In the genomic region with DNA sequence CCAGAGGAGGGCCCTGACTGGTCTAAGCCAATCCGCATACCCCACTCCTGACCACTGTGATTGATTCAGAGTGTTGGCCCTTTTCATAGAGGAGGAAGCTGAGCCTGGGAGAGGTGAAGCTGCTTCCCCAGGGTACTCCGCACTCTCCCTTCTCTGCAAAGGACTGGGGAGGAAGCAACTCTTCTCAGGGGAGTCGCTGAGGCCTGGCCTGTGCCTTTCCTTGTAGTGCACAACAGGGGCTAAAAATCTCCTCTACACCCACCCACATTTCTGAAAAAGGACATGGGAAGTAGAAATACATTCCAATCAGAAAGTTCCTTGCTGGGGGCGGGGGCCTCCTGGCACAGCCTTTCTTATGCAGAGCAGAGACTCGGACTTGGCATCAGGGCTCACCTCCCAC, we compare ENCODE assay signal across 35 cellular contexts. TPM values are rescaled to one million over a fixed set of nuclear protein-coding genes. Genes with fewer than 3 reads are reported as not detected.
"Had no signal": no experiment of that assay in that cellular context is flagged by ENCODE, and none has a peak within 500 bp of the region (broad histone marks: within the 10 kb centered on the region; RNA-seq: fewer than 3 reads in every experiment).

No MANE protein-coding gene starts in this region.

- DNase-seq: activated CD4-positive, alpha-beta T cell treated with anti-CD3 and anti-CD28 coated beads for 36 hours; activated CD4-positive, alpha-beta T cell treated with anti-CD3 and anti-CD28 coated beads, Interleukin-2, amount 10 ng/mL, durations not matched to agents 7 days and 5 days; activated CD4-positive, alpha-beta T cell treated with anti-CD3 and anti-CD28 coated beads, Interleukin-2, amount 50 U/mL, for 48 hours; activated CD8-positive, alpha-beta memory T cell treated with anti-CD3 and anti-CD28 coated beads, Interleukin-2, amount 50 U/mL, for 4 hours; activated gamma-delta T cell treated with Interleukin-2 at 50 U/mL for 16 hours; activated naive CD4-positive, alpha-beta T cell treated with anti-CD3 and anti-CD28 coated beads for 36 hours; activated naive CD8-positive, alpha-beta T cell treated with anti-CD3 and anti-CD28 coated beads for 36 hours; activated T-cell treated with anti-CD3 and anti-CD28 coated beads for 4 hours; activated T-cell treated with anti-CD3 and anti-CD28 coated beads, Interleukin-2, amount 50 U/mL, for 4 hours; amniotic stem cell; aorta; brain microvascular endothelial cell; central memory CD4-positive, alpha-beta T cell; Kasumi-1; MG63; NCI-H1048; NCI-H1105 treated with DMSO at 0.1 percent for 48 hours; NCI-H1436; NCI-H1694; NCI-H1930; NCI-H2081 treated with DMSO at 0.1 percent for 48 hours; NCI-H226; NCI-H446 treated with DMSO at 0.1 percent for 48 hours; NCI-H524; NK-92 treated with Interleukin-12 subunit alpha and Interleukin-12 subunit beta, amount 100 ng/mL, for 24 hours; PC-3; Peyer's patch; RPMI8226; SHP77 treated with DMSO at 0.1 percent for 48 hours; SK-N-SH had no signal

- H3K27ac Mint-ChIP-seq: activated CD4-positive, alpha-beta T cell treated with anti-CD3 and anti-CD28 coated beads for 36 hours; activated naive CD4-positive, alpha-beta T cell treated with anti-CD3 and anti-CD28 coated beads for 36 hours; activated naive CD8-positive, alpha-beta T cell treated with anti-CD3 and anti-CD28 coated beads for 36 hours; activated T-helper 1 cell treated with anti-CD3 and anti-CD28 coated beads, Interleukin-12 subunit alpha, Interleukin-12 subunit beta, Interleukin-2, Interleukin-4 antibody, amounts not matched to agents 30 ng/mL and 10 ng/mL and 1 ng/mL, durations not matched to agents 14 hours and 24 hours and 36 hours; T-helper 1 cell treated with Interleukin-12 subunit alpha and Interleukin-12 subunit beta and Interleukin-4 antibody, amounts not matched to agents 30 μg/mL and 1 μg/mL, for 36 hours; T-helper 2 cell treated with Interferon-gamma antibody and Interleukin-4, amounts not matched to agents 5 μg/mL and 100 μg/mL, for 36 hours had no signal

- H3K4me2 ChIP-seq: SK-N-SH had no signal

- H3K4me1 ChIP-seq: SJSA1 had no signal

- H3K27ac ChIP-seq: brain microvascular endothelial cell, Peyer's patch, SJSA1 had no signal

- H3K36me3 ChIP-seq: brain microvascular endothelial cell, MG63, Peyer's patch, SJSA1 had no signal

- ATAC-seq: activated CD4-positive, alpha-beta T cell treated with anti-CD3 and anti-CD28 coated beads for 36 hours; activated CD4-positive, CD25-positive, alpha-beta regulatory T cell treated with anti-CD3 and anti-CD28 coated beads, Interleukin-2, amount 50 U/mL, for 24 hours; activated T-cell treated with anti-CD3 and anti-CD28 coated beads, Interleukin-2, amount 50 U/mL, for 4 hours; PC-3 had no signal

- H3K9me3 ChIP-seq: MG63, Peyer's patch, SJSA1, SK-N-SH had no signal

- H3K36me3 Mint-ChIP-seq: activated naive CD8-positive, alpha-beta T cell treated with anti-CD3 and anti-CD28 coated beads for 36 hours had no signal

- H3K27me3 ChIP-seq: brain microvascular endothelial cell, MG63, Peyer's patch, SJSA1 had no signal

- H3K27me3 Mint-ChIP-seq: activated CD4-positive, alpha-beta T cell treated with anti-CD3 and anti-CD28 coated beads for 36 hours; activated CD4-positive, alpha-beta T cell treated with anti-CD3 and anti-CD28 coated beads, Interleukin-2, amount 10 ng/mL, durations not matched to agents 7 days and 5 days; activated naive CD8-positive, alpha-beta T cell treated with anti-CD3 and anti-CD28 coated beads for 36 hours had no signal

- H3K4me3 Mint-ChIP-seq: activated CD4-positive, alpha-beta T cell treated with anti-CD3 and anti-CD28 coated beads for 36 hours; activated CD4-positive, alpha-beta T cell treated with anti-CD3 and anti-CD28 coated beads, Interleukin-2, amount 10 ng/mL, durations not matched to agents 7 days and 5 days; activated naive CD4-positive, alpha-beta T cell treated with anti-CD3 and anti-CD28 coated beads for 36 hours; activated naive CD8-positive, alpha-beta T cell treated with anti-CD3 and anti-CD28 coated beads for 36 hours; activated T-cell treated with anti-CD3 and anti-CD28 coated beads, Interleukin-2, amount 50 U/mL, for 4 hours; activated T-helper 1 cell treated with anti-CD3 and anti-CD28 coated beads, Interleukin-12 subunit alpha, Interleukin-12 subunit beta, Interleukin-2, Interleukin-4 antibody, amounts not matched to agents 30 ng/mL and 10 ng/mL and 1 ng/mL, durations not matched to agents 14 hours and 24 hours and 36 hours; T-helper 1 cell treated with Interleukin-12 subunit alpha and Interleukin-12 subunit beta and Interleukin-4 antibody, amounts not matched to agents 30 μg/mL and 1 μg/mL, for 36 hours; T-helper 2 cell treated with Interferon-gamma antibody and Interleukin-4, amounts not matched to agents 5 μg/mL and 100 μg/mL, for 36 hours had no signal

- H3K4me3 ChIP-seq: MG63, Peyer's patch, SJSA1 had no signal

- H3K9ac ChIP-seq: SK-N-SH had no signal

- H3K9me3 Mint-ChIP-seq: activated CD4-positive, alpha-beta T cell treated with anti-CD3 and anti-CD28 coated beads, Interleukin-2, amount 10 ng/mL, durations not matched to agents 7 days and 5 days; activated naive CD4-positive, alpha-beta T cell treated with anti-CD3 and anti-CD28 coated beads for 36 hours; activated naive CD8-positive, alpha-beta T cell treated with anti-CD3 and anti-CD28 coated beads for 36 hours; activated T-cell treated with anti-CD3 and anti-CD28 coated beads, Interleukin-2, amount 50 U/mL, for 4 hours; activated T-helper 1 cell treated with anti-CD3 and anti-CD28 coated beads, Interleukin-12 subunit alpha, Interleukin-12 subunit beta, Interleukin-2, Interleukin-4 antibody, amounts not matched to agents 30 ng/mL and 10 ng/mL and 1 ng/mL, durations not matched to agents 14 hours and 24 hours and 36 hours; T-helper 1 cell treated with Interleukin-12 subunit alpha and Interleukin-12 subunit beta and Interleukin-4 antibody, amounts not matched to agents 30 μg/mL and 1 μg/mL, for 36 hours; T-helper 2 cell treated with Interferon-gamma antibody and Interleukin-4, amounts not matched to agents 5 μg/mL and 100 μg/mL, for 36 hours had no signal

RNA-seq across cellular contexts. Expression of gene AK8, which starts 22.2 kb away (rescaled TPM):
- total RNA-seq: activated CD4-positive, alpha-beta T cell treated with anti-CD3 and anti-CD28 coated beads, Interleukin-2, amount 10 ng/mL, durations not matched to agents 7 days and 5 days; activated naive CD4-positive, alpha-beta T cell treated with anti-CD3 and anti-CD28 coated beads for 36 hours; activated T-cell treated with anti-CD3 and anti-CD28 coated beads, Interleukin-2, amount 50 U/mL, for 4 hours; activated T-helper 1 cell treated with anti-CD3 and anti-CD28 coated beads, Interleukin-12 subunit alpha, Interleukin-12 subunit beta, Interleukin-2, Interleukin-4 antibody, amounts not matched to agents 30 ng/mL and 10 ng/mL and 1 ng/mL, durations not matched to agents 14 hours and 24 hours and 36 hours; Peyer's patch had no signal
